Comparison of ENCODE assay signal across 17 cellular contexts in genomic region chr10:132639470-132639869, GRCh38.
A peak's percentile ranks its signal among the peaks of the same experiment; 100 is the strongest.
DNase-seq lines count a peak whose midpoint lies in the region; TF ChIP-seq lines count a peak whose summit lies in the region.
"Had no signal": no experiment of that assay in that cellular context is flagged by ENCODE, and none has a peak within 500 bp of the region (broad histone marks: within the 10 kb centered on the region; RNA-seq: fewer than 3 reads in every experiment).

No MANE protein-coding gene starts in this region.

- peak; percentile 54 for DNase-seq in cerebellar cortex (ENCODE audit: low spot score)
- no peak for DNase-seq in esophagus muscularis mucosa (ENCODE audit: extremely low spot score)
- DNase-seq in sigmoid colon = no peak
- no peak for DNase-seq in caudate nucleus (lab: John Stamatoyannopoulos, UW)
- DNase-seq in RPMI8226 = no peak
- no peak for DNase-seq in activated T-cell treated with anti-CD3 and anti-CD28 coated beads, Interleukin-2, amount 50 U/mL, for 48 hours
- DNase-seq: ACHN; BE2C; CD4-positive, CD25-positive, alpha-beta regulatory T cell; CD8-positive, alpha-beta memory T cell; COR-L47; DMS153; DMS79; GF-D8; GM23248 had no signal

- H3K4me3 ChIP-seq in esophagus muscularis mucosa = no peak overlapping the region
- no peak overlapping the region for H3K4me3 ChIP-seq in sigmoid colon
- H3K4me3 ChIP-seq: GM23248, HAP-1 had no signal

- 63% methylated on average over 4 of the region's 4 CpGs for WGBS in esophagus muscularis mucosa
- WGBS in sigmoid colon, 2 donors = 90 to 92% methylated on average over 4 of the region's 4 CpGs

- H3K4me1 ChIP-seq in esophagus muscularis mucosa (peaks cover 28 to 99% (median 95%) of the 10 kb centered on the region in 4 donors), sigmoid colon (peaks cover 0 to 77% (median 66%) of the 10 kb centered on the region in 4 donors)
- H3K4me1 ChIP-seq: BE2C, HAP-1 had no signal

- H3K27me3 ChIP-seq in esophagus muscularis mucosa (no peaks in the 10 kb centered on the region), sigmoid colon (no peaks in the 10 kb centered on the region)
- H3K27me3 ChIP-seq: BE2C had no signal

- TF ChIP-seq EP300 in esophagus muscularis mucosa (IDR thresholded peaks at IDR 0.05) = no peak
- TF ChIP-seq EP300 in sigmoid colon (IDR thresholded peaks at IDR 0.05) = no peak

- H3K9me3 ChIP-seq in esophagus muscularis mucosa (no peaks in the 10 kb centered on the region), sigmoid colon (no peaks in the 10 kb centered on the region)
- H3K9me3 ChIP-seq: BE2C, HAP-1 had no signal

- TF ChIP-seq CTCF in esophagus muscularis mucosa (IDR thresholded peaks at IDR 0.05) (no peak), sigmoid colon (IDR thresholded peaks at IDR 0.05) (no peak)

- intact Hi-C loops in esophagus muscularis mucosa (cut with DNase I) (loop anchor here (5.0 kb wide), 2 partner anchors 102 to 132 kb away; partner anchors contain the start of gene INPP5A), sigmoid colon (cut with DNase I) (no loop called here)

- H3K27ac ChIP-seq in esophagus muscularis mucosa (replicated peaks in 1 of 4) (peak overlapping the region; percentile 79 to 98 (median 95)), sigmoid colon (peak overlapping the region in 3 of 4 donors; percentile 88 to 98 (median 96)), caudate nucleus (ENCODE audit: low read depth, low read length) (no peak overlapping the region)
- H3K27ac ChIP-seq: GM23248, HL-60 had no signal

- TF ChIP-seq POLR2A in esophagus muscularis mucosa (IDR thresholded peaks at IDR 0.05; ENCODE audit: low read depth) (no peak), sigmoid colon (IDR thresholded peaks at IDR 0.05) (no peak)

- H3K36me3 ChIP-seq in esophagus muscularis mucosa (no peaks in the 10 kb centered on the region), sigmoid colon (no peaks in the 10 kb centered on the region)
- H3K36me3 ChIP-seq: BE2C, HAP-1 had no signal
